In genomic region chr11:64916040-64916847, GRCh38 we compare ENCODE assay signal across 2 cellular contexts.
TF ChIP-seq lines count a peak whose summit lies in the region.

No MANE protein-coding gene starts in this region.

TF ChIP-seq in HEK293, 187 proteins besides CTCF, POLR2A, EP300 and RAD21 (continued from another document and continues in another):
- TF ChIP-seq ZNF398 (tag by site-specific recombination; IDR thresholded peaks at IDR 0.05) (peak; percentile 78; the same call in 1 of the 2 replicates), ZSCAN5A (tag by site-specific recombination; IDR thresholded peaks at IDR 0.05) (no peak), HOXD13 (CRISPR knock-in tag; IDR thresholded peaks at IDR 0.05; ENCODE audit: borderline replicate concordance) (no peak), ZNF692 (tag by site-specific recombination; IDR thresholded peaks at IDR 0.05) (no peak), GLI4 (tag by site-specific recombination; IDR thresholded peaks at IDR 0.05) (no peak), BCL11B (tag by site-specific recombination; IDR thresholded peaks at IDR 0.05; ENCODE audit: low read depth) (peak; percentile 67; the same call in 1 of the 2 replicates), OVOL3 (tag by site-specific recombination; IDR thresholded peaks at IDR 0.05) (no peak), ELK4 (IDR thresholded peaks at IDR 0.05; ENCODE audit: borderline replicate concordance, low read depth, low read length) (no peak), YY2 (tag by site-specific recombination; IDR thresholded peaks at IDR 0.05) (no peak), ZNF530 (tag by site-specific recombination; IDR thresholded peaks at IDR 0.05; ENCODE audit: low read depth) (no peak), ZNF654 (tag by site-specific recombination; IDR thresholded peaks at IDR 0.05; ENCODE audit: low read depth) (no peak), ZNF423 (tag by site-specific recombination; IDR thresholded peaks at IDR 0.05) (no peak), ZFP3 (tag by site-specific recombination; IDR thresholded peaks at IDR 0.05; ENCODE audit: low read depth) (no peak), ZNF112 (tag by site-specific recombination; IDR thresholded peaks at IDR 0.05) (no peak), ZNF639 (tag by site-specific recombination; IDR thresholded peaks at IDR 0.05) (no peak), SP3 (tag by site-specific recombination; IDR thresholded peaks at IDR 0.05) (peak; percentile 89), ZNF138 (tag by site-specific recombination; IDR thresholded peaks at IDR 0.05; ENCODE audit: borderline replicate concordance) (no peak)

TF ChIP-seq in K562, 482 proteins besides CTCF, POLR2A, EP300 and RAD21 (continued from another document and continues in another):
- TF ChIP-seq ZNF740 (CRISPR knock-in tag; IDR thresholded peaks at IDR 0.05): no peak
- TF ChIP-seq ZNF740 (tag; IDR thresholded peaks at IDR 0.05): no peak
- peak; percentile 83 for TF ChIP-seq NR2C1 (IDR thresholded peaks at IDR 0.05)
- peak; percentile 73 for TF ChIP-seq NR2C1 (tag; IDR thresholded peaks at IDR 0.05)
- peak; percentile 69 for TF ChIP-seq ZC3H4 (CRISPR knock-in tag; IDR thresholded peaks at IDR 0.05; ENCODE audit: borderline replicate concordance)
- TF ChIP-seq LCOR (CRISPR knock-in tag; IDR thresholded peaks at IDR 0.05): no peak
- no peak for TF ChIP-seq RBM15 (IDR thresholded peaks at IDR 0.05; ENCODE audit: insufficient read depth, low read length)
- 0 out of 2 replicates have a peak, but pooled peaks have one; percentile 36 for TF ChIP-seq CC2D1A (IDR thresholded peaks at IDR 0.05)
- TF ChIP-seq GTF3C2 (IDR thresholded peaks at IDR 0.05; ENCODE audit: borderline replicate concordance, extremely low read depth, insufficient read length): no peak
- TF ChIP-seq PURB (CRISPR knock-in tag; IDR thresholded peaks at IDR 0.05; ENCODE audit: low read depth): no peak
- peak; percentile 27 for TF ChIP-seq KDM5B (IDR thresholded peaks at IDR 0.05; ENCODE audit: insufficient replicate concordance, low read depth, low read length)
- 0 out of 2 replicates have a peak, but pooled peaks have one; percentile 50 for TF ChIP-seq GABPB1 (CRISPR knock-in tag; IDR thresholded peaks at IDR 0.05)
- peak; percentile 64; the same call in 1 of the 2 replicates for TF ChIP-seq ZNF592 (IDR thresholded peaks at IDR 0.05)
- peak; percentile 43; the same call in 1 of the 2 replicates for TF ChIP-seq FOXP1 (CRISPR knock-in tag; IDR thresholded peaks at IDR 0.05)
- TF ChIP-seq ZBTB2 (IDR thresholded peaks at IDR 0.05): 0 out of 2 replicates have a peak, but pooled peaks have one; percentile 31
- peak; percentile 48; the same call in 1 of the 2 replicates for TF ChIP-seq EP400 (IDR thresholded peaks at IDR 0.05)
- TF ChIP-seq HINFP (tag; conservative IDR thresholded peaks at IDR 0.05; ENCODE audit: low read depth): no peak
- TF ChIP-seq USF1 (CRISPR knock-in tag; IDR thresholded peaks at IDR 0.05): peak; percentile 67; the same call in 1 of the 2 replicates
- peak; percentile 68 for TF ChIP-seq MYC (IDR thresholded peaks at IDR 0.05; ENCODE audit: low read depth, low read length)
- no peak for TF ChIP-seq MYC (CRISPR knock-in tag; IDR thresholded peaks at IDR 0.05; ENCODE audit: borderline replicate concordance, low read depth)
- TF ChIP-seq YBX1 (IDR thresholded peaks at IDR 0.05): no peak
- TF ChIP-seq UBTF (IDR thresholded peaks at IDR 0.05; ENCODE audit: borderline replicate concordance in 1 of 2, low read depth in 2 of 2, low read length in 2 of 2): no peak
- 0 out of 2 replicates have a peak, but pooled peaks have one; percentile 13 for TF ChIP-seq ZKSCAN1 (IDR thresholded peaks at IDR 0.05; ENCODE audit: low read depth, low read length)
- no peak for TF ChIP-seq CREB1 (IDR thresholded peaks at IDR 0.05)
- no peak for TF ChIP-seq CREB1 (CRISPR knock-in tag; IDR thresholded peaks at IDR 0.05)
- 0 out of 2 replicates have a peak, but pooled peaks have one; percentile 32 for TF ChIP-seq BHLHE40 (IDR thresholded peaks at IDR 0.05; ENCODE audit: low read length)
- TF ChIP-seq ZBTB5 (IDR thresholded peaks at IDR 0.05): 0 out of 2 replicates have a peak, but pooled peaks have one; percentile 47
- TF ChIP-seq CTBP1 (IDR thresholded peaks at IDR 0.05; ENCODE audit: borderline replicate concordance): peak; percentile 30; the same call in 1 of the 2 replicates
- no peak for TF ChIP-seq NR2C2 (CRISPR knock-in tag; IDR thresholded peaks at IDR 0.05)
- TF ChIP-seq NR2C2 (tag; IDR thresholded peaks at IDR 0.05): peak; percentile 82; the same call in 1 of the 2 replicates
- TF ChIP-seq ZNF311 (CRISPR knock-in tag; IDR thresholded peaks at IDR 0.05): no peak
- no peak for TF ChIP-seq FOXJ2 (tag; IDR thresholded peaks at IDR 0.05)
- no peak for TF ChIP-seq SMARCB1 (IDR thresholded peaks at IDR 0.05; ENCODE audit: insufficient read length, low read depth)
- TF ChIP-seq L3MBTL2 (IDR thresholded peaks at IDR 0.05): peak; percentile 56; the same call in 1 of the 2 replicates
- peak; percentile 94 to 96 for TF ChIP-seq MNT (conservative IDR thresholded peaks at IDR 0.05)
- TF ChIP-seq ARID1B (IDR thresholded peaks at IDR 0.05): 0 out of 2 replicates have a peak, but pooled peaks have one; percentile 13
